Comparison of ENCODE assay signal across 1 cellular context in the genomic region with DNA sequence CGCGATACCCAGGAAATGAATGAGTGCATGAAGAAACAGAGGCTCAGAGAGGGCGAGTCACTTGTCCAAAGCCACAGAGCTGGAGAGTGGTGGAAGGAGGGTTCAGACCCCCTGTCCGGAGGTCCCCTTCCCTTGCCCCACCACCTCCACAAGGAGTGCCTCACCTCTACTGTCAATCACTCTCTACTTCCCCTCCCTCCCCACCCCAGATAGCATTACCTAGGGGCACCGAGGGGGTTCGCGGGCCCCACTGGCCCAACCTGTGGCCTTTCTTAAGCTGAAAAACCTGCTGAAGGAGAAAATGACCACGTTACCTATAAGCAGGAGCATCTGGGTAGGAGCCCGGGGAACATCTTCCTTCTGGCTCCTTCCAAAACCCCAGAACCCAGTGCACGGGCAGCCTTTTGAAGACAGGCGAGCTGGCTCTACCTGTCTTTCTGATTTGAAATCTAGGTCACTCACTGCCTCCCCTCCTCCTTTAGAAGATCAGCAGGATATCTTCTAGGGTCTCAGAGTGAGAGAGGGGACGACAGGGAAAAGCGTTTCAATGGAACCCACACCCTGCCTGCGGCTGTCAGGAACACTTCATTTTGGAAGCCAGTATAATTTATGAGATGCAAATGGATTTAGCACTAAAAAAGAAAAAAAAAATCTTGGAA.
TF ChIP-seq lines count a peak whose summit lies in the region.

No MANE protein-coding gene starts in this region.

TF ChIP-seq in GM23338, 12 proteins besides CTCF, POLR2A, EP300 and RAD21 (continued from another document):
- TF ChIP-seq, protein P1, sequence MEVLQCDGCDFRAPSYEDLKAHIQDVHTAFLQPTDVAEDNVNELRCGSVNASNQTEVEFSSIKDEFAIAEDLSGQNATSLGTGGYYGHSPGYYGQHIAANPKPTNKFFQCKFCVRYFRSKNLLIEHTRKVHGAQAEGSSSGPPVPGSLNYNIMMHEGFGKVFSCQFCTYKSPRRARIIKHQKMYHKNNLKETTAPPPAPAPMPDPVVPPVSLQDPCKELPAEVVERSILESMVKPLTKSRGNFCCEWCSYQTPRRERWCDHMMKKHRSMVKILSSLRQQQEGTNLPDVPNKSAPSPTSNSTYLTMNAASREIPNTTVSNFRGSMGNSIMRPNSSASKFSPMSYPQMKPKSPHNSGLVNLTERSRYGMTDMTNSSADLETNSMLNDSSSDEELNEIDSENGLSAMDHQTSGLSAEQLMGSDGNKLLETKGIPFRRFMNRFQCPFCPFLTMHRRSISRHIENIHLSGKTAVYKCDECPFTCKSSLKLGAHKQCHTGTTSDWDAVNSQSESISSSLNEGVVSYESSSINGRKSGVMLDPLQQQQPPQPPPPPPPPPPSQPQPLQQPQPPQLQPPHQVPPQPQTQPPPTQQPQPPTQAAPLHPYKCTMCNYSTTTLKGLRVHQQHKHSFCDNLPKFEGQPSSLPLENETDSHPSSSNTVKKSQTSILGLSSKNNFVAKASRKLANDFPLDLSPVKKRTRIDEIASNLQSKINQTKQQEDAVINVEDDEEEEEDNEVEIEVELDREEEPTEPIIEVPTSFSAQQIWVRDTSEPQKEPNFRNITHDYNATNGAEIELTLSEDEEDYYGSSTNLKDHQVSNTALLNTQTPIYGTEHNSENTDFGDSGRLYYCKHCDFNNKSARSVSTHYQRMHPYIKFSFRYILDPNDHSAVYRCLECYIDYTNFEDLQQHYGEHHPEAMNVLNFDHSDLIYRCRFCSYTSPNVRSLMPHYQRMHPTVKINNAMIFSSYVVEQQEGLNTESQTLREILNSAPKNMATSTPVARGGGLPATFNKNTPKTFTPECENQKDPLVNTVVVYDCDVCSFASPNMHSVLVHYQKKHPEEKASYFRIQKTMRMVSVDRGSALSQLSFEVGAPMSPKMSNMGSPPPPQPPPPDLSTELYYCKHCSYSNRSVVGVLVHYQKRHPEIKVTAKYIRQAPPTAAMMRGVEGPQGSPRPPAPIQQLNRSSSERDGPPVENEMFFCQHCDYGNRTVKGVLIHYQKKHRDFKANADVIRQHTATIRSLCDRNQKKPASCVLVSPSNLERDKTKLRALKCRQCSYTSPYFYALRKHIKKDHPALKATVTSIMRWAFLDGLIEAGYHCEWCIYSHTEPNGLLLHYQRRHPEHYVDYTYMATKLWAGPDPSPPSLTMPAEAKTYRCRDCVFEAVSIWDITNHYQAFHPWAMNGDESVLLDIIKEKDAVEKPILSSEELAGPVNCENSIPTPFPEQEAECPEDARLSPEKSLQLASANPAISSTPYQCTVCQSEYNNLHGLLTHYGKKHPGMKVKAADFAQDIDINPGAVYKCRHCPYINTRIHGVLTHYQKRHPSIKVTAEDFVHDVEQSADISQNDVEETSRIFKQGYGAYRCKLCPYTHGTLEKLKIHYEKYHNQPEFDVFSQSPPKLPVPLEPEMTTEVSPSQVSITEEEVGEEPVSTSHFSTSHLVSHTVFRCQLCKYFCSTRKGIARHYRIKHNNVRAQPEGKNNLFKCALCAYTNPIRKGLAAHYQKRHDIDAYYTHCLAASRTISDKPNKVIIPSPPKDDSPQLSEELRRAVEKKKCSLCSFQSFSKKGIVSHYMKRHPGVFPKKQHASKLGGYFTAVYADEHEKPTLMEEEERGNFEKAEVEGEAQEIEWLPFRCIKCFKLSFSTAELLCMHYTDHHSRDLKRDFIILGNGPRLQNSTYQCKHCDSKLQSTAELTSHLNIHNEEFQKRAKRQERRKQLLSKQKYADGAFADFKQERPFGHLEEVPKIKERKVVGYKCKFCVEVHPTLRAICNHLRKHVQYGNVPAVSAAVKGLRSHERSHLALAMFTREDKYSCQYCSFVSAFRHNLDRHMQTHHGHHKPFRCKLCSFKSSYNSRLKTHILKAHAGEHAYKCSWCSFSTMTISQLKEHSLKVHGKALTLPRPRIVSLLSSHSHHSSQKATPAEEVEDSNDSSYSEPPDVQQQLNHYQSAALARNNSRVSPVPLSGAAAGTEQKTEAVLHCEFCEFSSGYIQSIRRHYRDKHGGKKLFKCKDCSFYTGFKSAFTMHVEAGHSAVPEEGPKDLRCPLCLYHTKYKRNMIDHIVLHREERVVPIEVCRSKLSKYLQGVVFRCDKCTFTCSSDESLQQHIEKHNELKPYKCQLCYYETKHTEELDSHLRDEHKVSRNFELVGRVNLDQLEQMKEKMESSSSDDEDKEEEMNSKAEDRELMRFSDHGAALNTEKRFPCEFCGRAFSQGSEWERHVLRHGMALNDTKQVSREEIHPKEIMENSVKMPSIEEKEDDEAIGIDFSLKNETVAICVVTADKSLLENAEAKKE (CRISPR knock-in tag; IDR thresholded peaks at IDR 0.05): no peak
